In the genomic region with DNA sequence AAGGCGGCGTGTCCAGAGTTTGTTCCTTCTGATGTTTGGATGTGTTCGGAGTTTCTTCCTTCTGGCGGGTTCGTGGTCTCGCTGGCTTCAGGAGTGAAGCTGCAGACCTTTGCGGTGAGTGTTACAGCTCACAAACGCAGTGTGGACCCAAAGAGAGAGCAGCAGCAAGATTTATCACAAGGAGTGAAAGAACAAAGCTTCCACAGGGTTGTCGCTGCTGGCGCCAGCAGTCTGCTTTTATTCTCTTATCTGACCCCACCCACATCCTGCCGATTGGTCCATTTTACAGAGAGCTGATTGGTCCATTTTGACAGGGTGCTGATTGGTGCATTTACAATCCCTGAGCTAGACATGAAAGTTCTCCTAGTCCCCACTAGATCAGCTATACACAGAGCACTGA, we compare ENCODE assay signal across 5 cellular contexts. TPM values are rescaled to one million over a fixed set of nuclear protein-coding genes. Genes with fewer than 3 reads are reported as not detected.
DNase-seq lines count a peak whose midpoint lies in the region; ATAC-seq, FAIRE-seq and TF ChIP-seq lines count a peak whose summit lies in the region.
"Not testable (repeated sequence)": the region's sequence is repeated elsewhere in the genome, so short reads cannot be mapped to it uniquely, and the experiment has no call there.

No MANE protein-coding gene starts in this region.

- POLR2A ChIA-PET in CD4-positive, alpha-beta T cell (lab: Charles Lee); K562 (lab: Yijun Ruan, JAX): not testable (repeated sequence)

- H3K27ac ChIP-seq in CD4-positive, alpha-beta T cell (ENCODE audit: low read depth, low read length); K562 (ENCODE audit: extremely low read depth, low read depth, low read length): not testable (repeated sequence)

- not testable (repeated sequence) for TF ChIP-seq RAD21 in K562 (CRISPR knock-in tag; conservative IDR thresholded peaks at IDR 0.05 in 1 of 2, IDR thresholded peaks at IDR 0.05 in 1 of 2)

- peaks cover 67% of the 10 kb centered on the region for H3K4me1 Mint-ChIP-seq in CD4-positive, alpha-beta T cell (ENCODE audit: low read depth)
- peaks cover 29% of the 10 kb centered on the region for H3K4me1 Mint-ChIP-seq in activated CD4-positive, alpha-beta T cell treated with anti-CD3 and anti-CD28 coated beads, Interleukin-2, amount 10 ng/mL, durations not matched to agents 24 days and 14 days
- peaks cover 38% of the 10 kb centered on the region for H3K4me1 Mint-ChIP-seq in activated naive CD8-positive, alpha-beta T cell treated with anti-CD3 and anti-CD28 coated beads, Interleukin-2, amount 50 U/mL, for 24 hours
- H3K4me1 Mint-ChIP-seq in neural crest cell: peaks cover 18% of the 10 kb centered on the region

- peaks cover 24% of the 10 kb centered on the region for H3K79me2 ChIP-seq in K562 (ENCODE audit: control insufficient read depth, insufficient read depth, low read length)

- not testable (repeated sequence) for FAIRE-seq in K562 (lab: Jason Lieb, UNC)

- peak overlapping the region; percentile 36 for H3K4me3 Mint-ChIP-seq in CD4-positive, alpha-beta T cell
- H3K4me3 Mint-ChIP-seq in activated CD4-positive, alpha-beta T cell treated with anti-CD3 and anti-CD28 coated beads, Interleukin-2, amount 10 ng/mL, durations not matched to agents 24 days and 14 days: not testable (repeated sequence)
- H3K4me3 Mint-ChIP-seq in activated naive CD8-positive, alpha-beta T cell treated with anti-CD3 and anti-CD28 coated beads, Interleukin-2, amount 50 U/mL, for 24 hours: peak overlapping the region; percentile 26
- peak overlapping the region; percentile 35 for H3K4me3 Mint-ChIP-seq in neural crest cell

- TF ChIP-seq POLR2A in K562 (conservative IDR thresholded peaks at IDR 0.05): not testable (repeated sequence)

- not testable (repeated sequence) for H3K9me1 ChIP-seq in K562 (ENCODE audit: control insufficient read depth, insufficient read depth, low read length)

- not testable (repeated sequence) for H3K9me3 ChIP-seq in CD4-positive, alpha-beta T cell (ENCODE audit: control insufficient read depth, low read length); K562 (replicated peaks; ENCODE audit: control insufficient read depth, insufficient read depth, low read depth, low read length)

- in situ Hi-C loops in K562 (cut with MboI): not testable (repeated sequence)

- not testable (repeated sequence) for H3K27me3 Mint-ChIP-seq in CD4-positive, alpha-beta T cell; activated CD4-positive, alpha-beta T cell treated with anti-CD3 and anti-CD28 coated beads, Interleukin-2, amount 10 ng/mL, durations not matched to agents 24 days and 14 days; activated naive CD8-positive, alpha-beta T cell treated with anti-CD3 and anti-CD28 coated beads, Interleukin-2, amount 50 U/mL, for 24 hours; neural crest cell (ENCODE audit: low read depth)

- ATAC-seq in CD4-positive, alpha-beta T cell (ENCODE audit: poor library complexity); activated naive CD8-positive, alpha-beta T cell treated with anti-CD3 and anti-CD28 coated beads, Interleukin-2, amount 50 U/mL, for 24 hours; K562: not testable (repeated sequence)

- not testable (repeated sequence) for H2AFZ ChIP-seq in K562 (ENCODE audit: low read depth, low read length)

- not testable (repeated sequence) for H3K9me3 Mint-ChIP-seq in CD4-positive, alpha-beta T cell; activated CD4-positive, alpha-beta T cell treated with anti-CD3 and anti-CD28 coated beads, Interleukin-2, amount 10 ng/mL, durations not matched to agents 24 days and 14 days; activated naive CD8-positive, alpha-beta T cell treated with anti-CD3 and anti-CD28 coated beads, Interleukin-2, amount 50 U/mL, for 24 hours; neural crest cell

- not testable (repeated sequence) for H3K27ac Mint-ChIP-seq in CD4-positive, alpha-beta T cell; activated CD4-positive, alpha-beta T cell treated with anti-CD3 and anti-CD28 coated beads, Interleukin-2, amount 10 ng/mL, durations not matched to agents 24 days and 14 days; activated naive CD8-positive, alpha-beta T cell treated with anti-CD3 and anti-CD28 coated beads, Interleukin-2, amount 50 U/mL, for 24 hours; neural crest cell (ENCODE audit: unreplicated experiment)

- CTCF ChIA-PET in CD4-positive, alpha-beta T cell (lab: Charles Lee); K562 (lab: Yijun Ruan, JAX; ENCODE audit: low intra/inter-chr PET ratio): not testable (repeated sequence)

- intact Hi-C loops in CD4-positive, alpha-beta T cell (cut with DNase I, micrococcal nuclease): loop anchor here in 1 of 2 experiments (5.0 kb wide), 1 partner anchor 326 kb away; a partner anchor contains a TSS
- intact Hi-C loops in activated CD4-positive, alpha-beta T cell treated with anti-CD3 and anti-CD28 coated beads, Interleukin-2, amount 10 ng/mL, durations not matched to agents 24 days and 14 days (cut with micrococcal nuclease); K562 (cut with micrococcal nuclease): not testable (repeated sequence)

- not testable (repeated sequence) for H3K4me2 ChIP-seq in K562 (ENCODE audit: insufficient read depth, low read length)

- not testable (repeated sequence) for H3K4me3 ChIP-seq in K562

- not testable (repeated sequence) for TF ChIP-seq CTCF in CD4-positive, alpha-beta T cell (IDR thresholded peaks at IDR 0.05); K562 (IDR thresholded peaks at IDR 0.05 in 2 of 3, conservative IDR thresholded peaks at IDR 0.05 in 1 of 3; ENCODE audit: insufficient read depth in 2 of 3, low read depth in 1 of 3, low read length in 3 of 3); neural crest cell (conservative IDR thresholded peaks at IDR 0.05)

- not testable (repeated sequence) for H3K4me1 ChIP-seq in K562 (replicated peaks in 1 of 2; ENCODE audit: control insufficient read depth in 2 of 2, insufficient read depth in 2 of 2, low read length in 2 of 2)

- 65% methylated on average over 9 of the region's 11 CpGs for WGBS in K562 (ENCODE audit: insufficient coverage, low coverage, missing lambda C conversion rate)

- H3K27me3 ChIP-seq in CD4-positive, alpha-beta T cell (ENCODE audit: control insufficient read depth, insufficient read depth, low read length); K562 (ENCODE audit: control insufficient read depth in 2 of 2, insufficient read depth in 2 of 2, low read length in 2 of 2): not testable (repeated sequence)

- BruUV-seq in K562 (replicated peaks; lab: Mats Ljungman, UMichigan): not testable (repeated sequence)

- H4K20me1 ChIP-seq in K562 (replicated peaks; ENCODE audit: control insufficient read depth, insufficient read depth, low read length): not testable (repeated sequence)

- peaks cover 12% of the 10 kb centered on the region; the same call in 2 of the 3 replicates for H3K36me3 ChIP-seq in K562 (ENCODE audit: control insufficient read depth, insufficient read depth, low read length)

- H3K9ac ChIP-seq in K562 (ENCODE audit: insufficient read depth in 1 of 2, low read depth in 2 of 2, low read length in 2 of 2): not testable (repeated sequence)

- not testable (repeated sequence) for TF ChIP-seq EP300 in K562 (IDR thresholded peaks at IDR 0.05; ENCODE audit: low read length)

- H3K36me3 Mint-ChIP-seq in CD4-positive, alpha-beta T cell (ENCODE audit: low read depth): peaks cover 39% of the 10 kb centered on the region
- peaks cover 15% of the 10 kb centered on the region for H3K36me3 Mint-ChIP-seq in activated CD4-positive, alpha-beta T cell treated with anti-CD3 and anti-CD28 coated beads, Interleukin-2, amount 10 ng/mL, durations not matched to agents 24 days and 14 days (ENCODE audit: low read depth)
- H3K36me3 Mint-ChIP-seq in activated naive CD8-positive, alpha-beta T cell treated with anti-CD3 and anti-CD28 coated beads, Interleukin-2, amount 50 U/mL, for 24 hours (ENCODE audit: low read depth): peaks cover 32% of the 10 kb centered on the region
- H3K36me3 Mint-ChIP-seq in neural crest cell (ENCODE audit: low read depth): not testable (repeated sequence)

- DNase-seq in CD4-positive, alpha-beta T cell; activated naive CD8-positive, alpha-beta T cell treated with anti-CD3 and anti-CD28 coated beads, Interleukin-2, amount 50 U/mL, for 24 hours; K562 (ENCODE audit: extremely low read depth in 1 of 4, low spot score in 3 of 4); neural crest cell (ENCODE audit: low read depth, low spot score): not testable (repeated sequence)
- peak; percentile 49 for DNase-seq in activated CD4-positive, alpha-beta T cell treated with anti-CD3 and anti-CD28 coated beads, Interleukin-2, amount 10 ng/mL, durations not matched to agents 24 days and 14 days

RNA-seq across cellular contexts. Expression of a gene that starts 2.5 kb away (rescaled TPM):
- 10 to 100 TPM; 12.4 to 12.6 TPM for total RNA-seq in CD4-positive, alpha-beta T cell
- total RNA-seq in activated CD4-positive, alpha-beta T cell treated with anti-CD3 and anti-CD28 coated beads, Interleukin-2, amount 10 ng/mL, durations not matched to agents 24 days and 14 days: 6.3 and 7.8 TPM in 2 replicates
- 1.8 and 3.2 TPM in 2 replicates for total RNA-seq in K562 (2011; cell fraction: chromatin; rRNA removed; ENCODE audit: low replicate concordance)
- 0.67 and 2.1 TPM in 2 replicates for total RNA-seq in K562 (2011; cell fraction: nucleolus; rRNA removed)
- 2.1 and 2.3 TPM in 2 replicates for total RNA-seq in K562 (2011; cell fraction: nucleoplasm; rRNA removed)
- total RNA-seq in K562 (2014; rRNA removed): 0.50 and 1.3 TPM in 2 replicates
- 2.2 and 2.3 TPM in 2 replicates for total RNA-seq in K562 (2014; rRNA removed; fragmentation: Illumina TruSeq; extraction: Trizol)
- total RNA-seq in K562 (2015; rRNA removed; fragmentation: Illumina TruSeq; extraction: Trizol): 2.4 and 2.5 TPM in 2 replicates
- 1.9 and 2.8 TPM in 2 replicates for total RNA-seq in K562 (2021)
- polyA plus RNA-seq in K562 (2011; rRNA removed): 1.4 and 2.1 TPM in 2 replicates
- polyA plus RNA-seq in K562 (2011; cell fraction: cytosol; rRNA removed): 0.33 and 0.41 TPM in 2 replicates
- 1.4 and 3.0 TPM in 2 replicates for polyA plus RNA-seq in K562 (2011; cell fraction: nucleus; rRNA removed)
- 1.6 and 2.1 TPM in 2 replicates for polyA plus RNA-seq in K562 (2012)
- polyA plus RNA-seq in K562 (2014; fragmentation: Illumina TruSeq; extraction: Trizol): 0.88 and 1.0 TPM in 2 replicates
- polyA plus RNA-seq in K562 (2014; fragmentation: Nextera tagmentation; extraction: Ambion mirVana): 1 to 10 TPM; 1.3 to 1.9 TPM
- 0.88 and 1.1 TPM in 2 replicates for polyA plus RNA-seq in K562 (2014; rRNA removed)
- polyA minus RNA-seq in K562 (2011; rRNA and poly(A)+ RNA removed): 2.1 and 2.4 TPM in 2 replicates
- 1.0 and 2.0 TPM in 2 replicates for polyA minus RNA-seq in K562 (2011; cell fraction: cytosol; rRNA and poly(A)+ RNA removed)
- polyA minus RNA-seq in K562 (2011; cell fraction: nucleus; rRNA and poly(A)+ RNA removed): 1.8 and 2.6 TPM in 2 replicates
- total RNA-seq in neural crest cell: 7.3 and 8.0 TPM in 2 replicates

RNA-seq across cellular contexts. Expression of a gene that starts 2.6 kb away (rescaled TPM):
- total RNA-seq in CD4-positive, alpha-beta T cell: 100 to 1,000 TPM; 186 to 204 TPM
- 101 and 102 TPM in 2 replicates for total RNA-seq in activated CD4-positive, alpha-beta T cell treated with anti-CD3 and anti-CD28 coated beads, Interleukin-2, amount 10 ng/mL, durations not matched to agents 24 days and 14 days
- total RNA-seq in K562 (2011; cell fraction: chromatin; rRNA removed; ENCODE audit: low replicate concordance): 14.7 and 48.7 TPM in 2 replicates
- total RNA-seq in K562 (2011; cell fraction: nucleolus; rRNA removed): 6.7 and 7.0 TPM in 2 replicates
- 15.1 and 21.9 TPM in 2 replicates for total RNA-seq in K562 (2011; cell fraction: nucleoplasm; rRNA removed)
- 64.4 and 86.1 TPM in 2 replicates for total RNA-seq in K562 (2014; rRNA removed)
- total RNA-seq in K562 (2014; rRNA removed; fragmentation: Illumina TruSeq; extraction: Trizol): 119 and 142 TPM in 2 replicates
- total RNA-seq in K562 (2015; rRNA removed; fragmentation: Illumina TruSeq; extraction: Trizol): 127 and 139 TPM in 2 replicates
- 71.2 and 73.6 TPM in 2 replicates for total RNA-seq in K562 (2021)
- polyA plus RNA-seq in K562 (2011; rRNA removed): 28.7 and 34.0 TPM in 2 replicates
- 8.2 and 13.6 TPM in 2 replicates for polyA plus RNA-seq in K562 (2011; cell fraction: cytosol; rRNA removed)
- 15.2 and 21.6 TPM in 2 replicates for polyA plus RNA-seq in K562 (2011; cell fraction: nucleus; rRNA removed)
- 60.7 and 85.4 TPM in 2 replicates for polyA plus RNA-seq in K562 (2012)
- 150 and 186 TPM in 2 replicates for polyA plus RNA-seq in K562 (2014; fragmentation: Illumina TruSeq; extraction: Trizol)
- 100 to 1,000 TPM; 101 to 134 TPM for polyA plus RNA-seq in K562 (2014; fragmentation: Nextera tagmentation; extraction: Ambion mirVana)
- polyA plus RNA-seq in K562 (2014; rRNA removed): 92.8 and 143 TPM in 2 replicates
- polyA minus RNA-seq in K562 (2011; rRNA and poly(A)+ RNA removed): 29.0 and 41.6 TPM in 2 replicates
- polyA minus RNA-seq in K562 (2011; cell fraction: cytosol; rRNA and poly(A)+ RNA removed): 11.2 and 23.4 TPM in 2 replicates
- polyA minus RNA-seq in K562 (2011; cell fraction: nucleus; rRNA and poly(A)+ RNA removed): 24.1 and 58.4 TPM in 2 replicates
- 39.8 and 46.7 TPM in 2 replicates for total RNA-seq in neural crest cell
